ENCODE assay signal across 1 cellular context in the genomic region with DNA sequence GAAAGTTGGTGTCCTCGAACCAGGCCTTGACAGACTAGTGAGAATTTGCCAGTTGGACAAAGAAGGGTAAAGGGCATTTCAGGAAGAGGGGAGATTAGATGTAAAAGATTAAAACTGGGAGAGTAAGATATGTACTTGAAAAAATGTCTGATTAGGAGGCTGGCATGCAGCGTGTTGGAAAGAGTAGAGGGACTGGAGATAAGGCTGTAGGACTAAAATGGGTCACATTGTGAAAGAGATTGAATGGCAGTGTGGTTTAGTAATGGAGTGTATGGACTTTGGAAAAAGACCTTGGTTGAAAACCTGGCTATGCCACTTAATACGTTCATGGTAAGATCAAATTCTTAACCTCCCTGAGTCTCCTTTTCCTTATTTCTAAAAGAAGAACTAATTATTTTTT.
A peak's percentile ranks its signal among the peaks of the same experiment; 100 is the strongest.
TF ChIP-seq lines count a peak whose summit lies in the region.

No MANE protein-coding gene starts in this region.

TF ChIP-seq in HepG2, 621 proteins besides CTCF, POLR2A, EP300 and RAD21:
- peak; percentile 47; the same call in 1 of the 2 replicates for TF ChIP-seq ZNF644 (CRISPR knock-in tag; IDR thresholded peaks at IDR 0.05; ENCODE audit: low read depth)
- TF ChIP-seq ZNF274 (CRISPR knock-in tag; IDR thresholded peaks at IDR 0.05) = no peak
- TF ChIP-seq PHF5A (CRISPR knock-in tag; IDR thresholded peaks at IDR 0.05; ENCODE audit: low read depth, unreplicated experiment) = no peak
